ENCODE assay signal across 17 cellular contexts in genomic region chr7:40230086-40230485, GRCh38.
"Had no signal": no experiment of that assay in that cellular context is flagged by ENCODE, and none has a peak within 500 bp of the region (broad histone marks: within the 10 kb centered on the region; RNA-seq: fewer than 3 reads in every experiment).

No MANE protein-coding gene starts in this region.

- H3K9me3 ChIP-seq: tibial nerve, uterus had no signal

- H3K4me3 ChIP-seq: tibial nerve, uterus had no signal

- DNase-seq: activated CD4-positive, alpha-beta memory T cell treated with anti-CD3 and anti-CD28 coated beads, Interleukin-2, amount 10 ng/mL, durations not matched to agents 7 days and 5 days; activated CD4-positive, alpha-beta T cell treated with anti-CD3 and anti-CD28 coated beads for 48 hours; activated CD4-positive, CD25-positive, alpha-beta regulatory T cell; activated CD8-positive, alpha-beta memory T cell treated with anti-CD3 and anti-CD28 coated beads, Interleukin-2, amount 10 ng/mL, durations not matched to agents 7 days and 5 days; activated naive CD8-positive, alpha-beta T cell treated with anti-CD3 and anti-CD28 coated beads for 36 hours; cerebellar nuclear complex; effector CD4-positive, alpha-beta T cell; left cardiac atrium; naive thymus-derived CD8-positive, alpha-beta T cell; posterior cingulate gyrus; retina; stimulated activated CD4-positive, alpha-beta T cell treated with anti-CD3 and anti-CD28 coated beads, Interleukin-12 subunit alpha, Interleukin-12 subunit beta, amount 100 ng/mL, for 4 hours; stimulated activated CD4-positive, alpha-beta T cell treated with anti-CD3 and anti-CD28 coated beads, Interleukin-1b, Interleukin-23, amount 100 ng/mL, for 48 hours; stimulated activated CD8-positive, alpha-beta memory T cell treated with anti-CD3 and anti-CD28 coated beads, Interleukin-4, amount 100 ng/mL, for 48 hours; stimulated activated naive CD4-positive, alpha-beta T cell treated with Interleukin-2 at 50 U/mL for 16 hours; uterus had no signal

- H3K27me3 ChIP-seq: tibial nerve, uterus had no signal

- ATAC-seq: activated CD8-positive, alpha-beta memory T cell treated with anti-CD3 and anti-CD28 coated beads, Interleukin-2, amount 10 ng/mL, durations not matched to agents 7 days and 5 days; left cardiac atrium; naive thymus-derived CD8-positive, alpha-beta T cell had no signal

- H3K27ac ChIP-seq: tibial nerve, uterus had no signal

- H3K36me3 ChIP-seq: tibial nerve, uterus had no signal

- H3K4me1 ChIP-seq: tibial nerve, uterus had no signal
